8 cellular contexts compared by ENCODE assay signal in genomic region chr9:14992025-14992424, GRCh38.
DNase-seq lines count a peak whose midpoint lies in the region; ATAC-seq and TF ChIP-seq lines count a peak whose summit lies in the region.
"Had no signal": no experiment of that assay in that cellular context is flagged by ENCODE, and none has a peak within 500 bp of the region (broad histone marks: within the 10 kb centered on the region; RNA-seq: fewer than 3 reads in every experiment).

No MANE protein-coding gene starts in this region.

- DNase-seq in WTC11 (ENCODE audit: low spot score) (no peak), nephron progenitor cell (no peak), 8988T (no peak), Right ventricle myocardium inferior (ENCODE audit: missing footprints) (no peak)
- DNase-seq: thyroid gland had no signal

- no peaks in the 10 kb centered on the region for H3K9me3 ChIP-seq in ES-I3 (ENCODE audit: control insufficient read depth, insufficient read depth, low read length)
- no peaks in the 10 kb centered on the region for H3K9me3 ChIP-seq in KOPT-K1 (ENCODE audit: insufficient read depth, low read length, poor library complexity, severe bottlenecking)
- H3K9me3 ChIP-seq: thyroid gland had no signal

- H3K27ac ChIP-seq in KOPT-K1 (ENCODE audit: low read depth, low read length, poor library complexity, severe bottlenecking), result peak overlapping the region; percentile 87
- H3K27ac ChIP-seq: thyroid gland had no signal

- peaks cover 3% of the 10 kb centered on the region; the same call in 1 of the 2 replicates for H3K27me3 Mint-ChIP-seq in WTC11 (ENCODE audit: low read depth)
- peaks cover 11% of the 10 kb centered on the region for H3K27me3 Mint-ChIP-seq in nephron progenitor cell (ENCODE audit: low read depth, poor library complexity)

- no peak overlapping the region for H3K27ac Mint-ChIP-seq in WTC11
- H3K27ac Mint-ChIP-seq in nephron progenitor cell, result no peak overlapping the region

- H3K9me3 Mint-ChIP-seq in WTC11 (no peaks in the 10 kb centered on the region), nephron progenitor cell (peaks cover 19% of the 10 kb centered on the region)

- TF ChIP-seq CTCF in WTC11 (IDR thresholded peaks at IDR 0.05), result no peak
- no peak for TF ChIP-seq CTCF in nephron progenitor cell (IDR thresholded peaks at IDR 0.05)

- H3K4me3 Mint-ChIP-seq in WTC11 (peak overlapping the region; percentile 80), nephron progenitor cell (peak overlapping the region; percentile 81)

- CTCF ChIA-PET in WTC11 (lab: Charles Lee), result no interaction called here

- intact Hi-C loops in Right ventricle myocardium inferior (cut with DNase I), result no loop called here

- no peak for ATAC-seq in WTC11
- no peak for ATAC-seq in Right ventricle myocardium inferior
- no peak for ATAC-seq in GM18511 (IDR thresholded peaks at IDR 0.05; ENCODE audit: unreplicated experiment)

- H3K36me3 Mint-ChIP-seq in WTC11, result no peaks in the 10 kb centered on the region
- H3K36me3 Mint-ChIP-seq in nephron progenitor cell (ENCODE audit: low read depth), result peaks cover 19% of the 10 kb centered on the region

- H3K36me3 ChIP-seq in ES-I3 (ENCODE audit: insufficient read depth, low read length) (no peaks in the 10 kb centered on the region), KOPT-K1 (ENCODE audit: insufficient read depth, low read length) (no peaks in the 10 kb centered on the region)
- H3K36me3 ChIP-seq: thyroid gland had no signal

- H3K9ac ChIP-seq in ES-I3 (ENCODE audit: low read depth, low read length), result peak overlapping the region; percentile 56; the same call in 1 of the 2 replicates

- no peaks in the 10 kb centered on the region; the same call in 1 of the 2 replicates for H3K4me1 ChIP-seq in ES-I3 (ENCODE audit: insufficient read depth, low read length)

- POLR2A ChIA-PET in WTC11 (lab: Charles Lee), result no interaction called here

- H3K4me1 Mint-ChIP-seq in WTC11 (peaks cover 19% of the 10 kb centered on the region), nephron progenitor cell (peaks cover 18% of the 10 kb centered on the region)

TF ChIP-seq in WTC11, 78 proteins besides CTCF, POLR2A, EP300 and RAD21:
- TF ChIP-seq FOXJ3 (CRISPR knock-in tag; IDR thresholded peaks at IDR 0.05; ENCODE audit: borderline replicate concordance), result no peak
- no peak for TF ChIP-seq FOXK1 (CRISPR knock-in tag; IDR thresholded peaks at IDR 0.05)
- TF ChIP-seq ZNF317 (CRISPR knock-in tag; IDR thresholded peaks at IDR 0.05; ENCODE audit: borderline replicate concordance, low read depth), result no peak
TF ChIP-seq in WTC11: peak in this region for 0.
